ENCODE assay signal across 8 cellular contexts in genomic region chr7:76318488-76319353, GRCh38. TPM values are rescaled to one million over a fixed set of nuclear protein-coding genes. Genes with fewer than 3 reads are reported as not detected.
DNase-seq lines count a peak whose midpoint lies in the region; ATAC-seq and TF ChIP-seq lines count a peak whose summit lies in the region.

No MANE protein-coding gene starts in this region.

- DNase-seq in AG10803 (ENCODE audit: low read depth) = peak; percentile 95
- DNase-seq in NCI-H2196 treated with DMSO at 0.1 percent for 48 hours (lab: John Stamatoyannopoulos, UW; ENCODE audit: unreplicated experiment) = peak; percentile 44
- DNase-seq in activated CD4-positive, CD25-positive, alpha-beta regulatory T cell treated with anti-CD3 and anti-CD28 coated beads, Interleukin-2, amount 50 U/mL, for 72 hours = peak; percentile 70
- peak; percentile 96 for DNase-seq in choroid plexus epithelial cell (ENCODE audit: low read depth)
- peak; percentile 90 for DNase-seq in left lobe of liver (ENCODE audit: low spot score)
- DNase-seq in stimulated activated CD4-positive, alpha-beta T cell treated with anti-CD3 and anti-CD28 coated beads, Interleukin-4, amount 100 ng/mL, for 48 hours (ENCODE audit: low read depth in 2 of 2) = peak; percentile 56 to 66

- peak overlapping the region; percentile 94 for H3K4me3 ChIP-seq in AG10803 (ENCODE audit: low read length)
- H3K4me3 ChIP-seq in choroid plexus epithelial cell (ENCODE audit: low read depth, low read length) = peak overlapping the region; percentile 80

- ATAC-seq in GM18861 (IDR thresholded peaks at IDR 0.05; ENCODE audit: unreplicated experiment) (peak; percentile 41), HG03064 (IDR thresholded peaks at IDR 0.05; ENCODE audit: low read depth, unreplicated experiment) (peak; percentile 41), left lobe of liver (peak; percentile 61)

- TF ChIP-seq CTCF in AG10803 (conservative IDR thresholded peaks at IDR 0.05; ENCODE audit: low read length) (peak; percentile 54), choroid plexus epithelial cell (conservative IDR thresholded peaks at IDR 0.05; ENCODE audit: low read depth, low read length) (peak; percentile 49)

RNA-seq across cellular contexts. Expression of gene HSPB1, which starts 16.2 kb away (rescaled TPM):
- 72.4 TPM for total RNA-seq in left lobe of liver

RNA-seq across cellular contexts. Expression of gene YWHAG, which starts 40.1 kb away (rescaled TPM):
- 44.8 TPM for total RNA-seq in left lobe of liver

Comparison
In these comparisons a context has a peak if more than half of its experiments do, and no peak if none do; other contexts are left out.
1. Peak in every context shown above with its lines: DNase-seq, ATAC-seq and H3K4me3 ChIP-seq.
2. DNase-seq: peak in every context shown above with its lines; median percentile 96 in choroid plexus epithelial cell; 95 in AG10803; 90 in left lobe of liver; 70 in activated CD4-positive, CD25-positive, alpha-beta regulatory T cell treated with anti-CD3 and anti-CD28 coated beads, Interleukin-2, amount 50 U/mL, for 72 hours; 61 in stimulated activated CD4-positive, alpha-beta T cell treated with anti-CD3 and anti-CD28 coated beads, Interleukin-4, amount 100 ng/mL, for 48 hours; 44 in NCI-H2196 treated with DMSO at 0.1 percent for 48 hours.